9 cellular contexts compared by ENCODE assay signal in genomic region chr1:98053471-98054366, GRCh38.
DNase-seq lines count a peak whose midpoint lies in the region; ATAC-seq and TF ChIP-seq lines count a peak whose summit lies in the region.
"Had no signal": no experiment of that assay in that cellular context is flagged by ENCODE, and none has a peak within 500 bp of the region (broad histone marks: within the 10 kb centered on the region; RNA-seq: fewer than 3 reads in every experiment).

No MANE protein-coding gene starts in this region.

- DNase-seq in CD4-positive, alpha-beta T cell = peak in 9 of 10 experiments; percentile 23 to 60 (median 30)
- DNase-seq in GM19240 (ENCODE audit: insufficient read length, low spot score) = peak; percentile 26
- DNase-seq in NT2/D1 (ENCODE audit: low read depth, low spot score) = peak; percentile 79
- DNase-seq in activated naive CD4-positive, alpha-beta T cell treated with anti-CD3 and anti-CD28 coated beads for 36 hours = peak; percentile 50
- peak; percentile 66 for DNase-seq in globus pallidus (ENCODE audit: low spot score)
- DNase-seq in neuronal stem cell (ENCODE audit: low spot score) = peak; percentile 74
- peak; percentile 85 for DNase-seq in upper lobe of right lung

- H2BK120ac ChIP-seq in neuronal stem cell (ENCODE audit: low read depth, low read length) = peak overlapping the region; percentile 77

- H3K4me3 ChIP-seq in NT2/D1 (ENCODE audit: insufficient read length, low read depth) (peak overlapping the region; percentile 68), neuronal stem cell (ENCODE audit: low read length in 2 of 2) (peak overlapping the region; percentile 53 to 79), upper lobe of right lung (peak overlapping the region; percentile 52)

- H2BK12ac ChIP-seq in neuronal stem cell (ENCODE audit: low read length) = peak overlapping the region; percentile 75

- peaks cover 72% of the 10 kb centered on the region for H3K27me3 ChIP-seq in CD4-positive, alpha-beta T cell (ENCODE audit: control insufficient read depth, insufficient read depth, low read length)
- peaks cover 17% of the 10 kb centered on the region for H3K27me3 ChIP-seq in NT2/D1 (ENCODE audit: insufficient read depth, insufficient read length)
- peaks cover 0 to 12% (median 6%) of the 10 kb centered on the region in 3 experiments for H3K27me3 ChIP-seq in neuronal stem cell (ENCODE audit: control insufficient read depth in 3 of 3, insufficient read depth in 3 of 3, low read depth in 1 of 3, low read length in 3 of 3)
- H3K27me3 ChIP-seq in upper lobe of right lung = peaks cover 29% of the 10 kb centered on the region

- H3K23ac ChIP-seq in neuronal stem cell (ENCODE audit: low read depth, low read length, poor library complexity) = peak overlapping the region; percentile 34

- POLR2A ChIA-PET in CD4-positive, alpha-beta T cell (lab: Charles Lee) = interaction anchor here (0.6 kb wide), 1 partner anchor 1089 kb away, joined by 3 read pairs; no protein-coding TSS in a partner anchor

- peak overlapping the region; percentile 96 for H3K18ac ChIP-seq in neuronal stem cell (ENCODE audit: low read length)

- peak; percentile 88 for ATAC-seq in CD4-positive, alpha-beta T cell (ENCODE audit: poor library complexity)
- ATAC-seq in HG03342 (IDR thresholded peaks at IDR 0.05; ENCODE audit: unreplicated experiment) (peak; percentile 94), upper lobe of right lung (peak; percentile 99)

- no CpG with 5 or more reads among the region's 81 CpGs for WGBS in neuronal stem cell (ENCODE audit: extremely low coverage in 2 of 2, insufficient read length in 2 of 2, insufficient replicate concordance in 1 of 2), 2 donors

- H3K4me2 ChIP-seq in neuronal stem cell (ENCODE audit: insufficient read depth, low read length, poor library complexity, severe bottlenecking) = peak overlapping the region; percentile 88

- intact Hi-C loops in CD4-positive, alpha-beta T cell (cut with DNase I, micrococcal nuclease) = loop anchor here (1.0 to 10.0 kb wide), 4 partner anchors 386 to 1086 kb away; no protein-coding TSS in a partner anchor
- intact Hi-C loops in activated naive CD4-positive, alpha-beta T cell treated with anti-CD3 and anti-CD28 coated beads for 36 hours (cut with micrococcal nuclease) = loop anchor here (2.0 to 5.0 kb wide), 4 partner anchors 261 to 1654 kb away; no protein-coding TSS in a partner anchor
- intact Hi-C loops in upper lobe of right lung (cut with DNase I) = no loop called here

- H3K36me3 ChIP-seq in NT2/D1 (ENCODE audit: insufficient read depth, insufficient read length, low read length) (no peaks in the 10 kb centered on the region), neuronal stem cell (replicated peaks in 1 of 2; ENCODE audit: control insufficient read depth in 2 of 2, insufficient read depth in 2 of 2, low read length in 2 of 2) (no peaks in the 10 kb centered on the region), upper lobe of right lung (no peaks in the 10 kb centered on the region)

- peak overlapping the region; percentile 10 for H3K4ac ChIP-seq in neuronal stem cell (ENCODE audit: low read length)

- H3K9ac ChIP-seq in NT2/D1 (ENCODE audit: insufficient read length, low read depth) (peak overlapping the region; percentile 92), neuronal stem cell (ENCODE audit: low read depth, low read length, poor library complexity) (peak overlapping the region; percentile 91)

- peaks cover 95% of the 10 kb centered on the region for H3K27me3 Mint-ChIP-seq in CD4-positive, alpha-beta T cell
- H3K27me3 Mint-ChIP-seq in activated naive CD4-positive, alpha-beta T cell treated with anti-CD3 and anti-CD28 coated beads for 36 hours (ENCODE audit: low read depth) = peaks cover 54% of the 10 kb centered on the region

- H3K4me1 ChIP-seq in NT2/D1 (ENCODE audit: insufficient read depth, insufficient read length) = no peaks in the 10 kb centered on the region
- peaks cover 2 to 4% of the 10 kb centered on the region in 2 donors for H3K4me1 ChIP-seq in neuronal stem cell (ENCODE audit: control insufficient read depth in 2 of 2, insufficient read depth in 1 of 2, low read depth in 1 of 2, low read length in 2 of 2)
- H3K4me1 ChIP-seq in upper lobe of right lung = peaks cover 12% of the 10 kb centered on the region

- H2AFZ ChIP-seq in neuronal stem cell (ENCODE audit: low read length) = peak overlapping the region; percentile 94

- H3K9me3 ChIP-seq in CD4-positive, alpha-beta T cell (ENCODE audit: control insufficient read depth, low read length) = no peaks in the 10 kb centered on the region
- H3K9me3 ChIP-seq in NT2/D1 (ENCODE audit: insufficient read depth, low read length) (no peaks in the 10 kb centered on the region), neuronal stem cell (replicated peaks in 1 of 2; ENCODE audit: control insufficient read depth in 2 of 2, insufficient read depth in 1 of 2, low read depth in 1 of 2, low read length in 2 of 2) (no peaks in the 10 kb centered on the region), upper lobe of right lung (no peaks in the 10 kb centered on the region)

- H2AK5ac ChIP-seq in neuronal stem cell (ENCODE audit: low read depth, low read length) = no peak overlapping the region

- H3K4me3 Mint-ChIP-seq in CD4-positive, alpha-beta T cell = peak overlapping the region; percentile 67
- peak overlapping the region; percentile 62 for H3K4me3 Mint-ChIP-seq in activated naive CD4-positive, alpha-beta T cell treated with anti-CD3 and anti-CD28 coated beads for 36 hours

- H2BK15ac ChIP-seq in neuronal stem cell (ENCODE audit: low read length) = no peak overlapping the region

- H3K27ac ChIP-seq in CD4-positive, alpha-beta T cell (ENCODE audit: low read depth, low read length) = no peak overlapping the region
- H3K27ac ChIP-seq in neuronal stem cell (replicated peaks; ENCODE audit: low read length) (no peak overlapping the region), upper lobe of right lung (no peak overlapping the region)
- H3K27ac ChIP-seq: VCaP had no signal

- CTCF ChIA-PET in CD4-positive, alpha-beta T cell (lab: Charles Lee) = interaction anchor here (1.5 kb wide), 1 partner anchor 18 kb away, joined by 3 read pairs; no protein-coding TSS in a partner anchor
- CTCF ChIA-PET in activated naive CD4-positive, alpha-beta T cell treated with anti-CD3 and anti-CD28 coated beads for 36 hours (lab: Charles Lee) = interaction anchor here (0.8 to 1.6 kb wide), 9 partner anchors 10 to 1094 kb away, joined by 3 to 5 read pairs (median 3); no protein-coding TSS in a partner anchor

- H2BK5ac ChIP-seq in neuronal stem cell (ENCODE audit: low read length) = peak overlapping the region; percentile 54

- no peaks in the 10 kb centered on the region for H3K9me3 Mint-ChIP-seq in CD4-positive, alpha-beta T cell
- no peaks in the 10 kb centered on the region for H3K9me3 Mint-ChIP-seq in activated naive CD4-positive, alpha-beta T cell treated with anti-CD3 and anti-CD28 coated beads for 36 hours

- TF ChIP-seq CTCF in CD4-positive, alpha-beta T cell (IDR thresholded peaks at IDR 0.05) = peak; percentile 85
- peak; percentile 95 for TF ChIP-seq CTCF in upper lobe of right lung (IDR thresholded peaks at IDR 0.05)

- H3K4me1 Mint-ChIP-seq in CD4-positive, alpha-beta T cell (ENCODE audit: low read depth) = peaks cover 31% of the 10 kb centered on the region
- peaks cover 19% of the 10 kb centered on the region for H3K4me1 Mint-ChIP-seq in activated naive CD4-positive, alpha-beta T cell treated with anti-CD3 and anti-CD28 coated beads for 36 hours (ENCODE audit: low read depth)

- H3K36me3 Mint-ChIP-seq in CD4-positive, alpha-beta T cell (ENCODE audit: low read depth) = no peaks in the 10 kb centered on the region
- H3K36me3 Mint-ChIP-seq in activated naive CD4-positive, alpha-beta T cell treated with anti-CD3 and anti-CD28 coated beads for 36 hours (ENCODE audit: low read depth) = no peaks in the 10 kb centered on the region

- H4K91ac ChIP-seq in neuronal stem cell (ENCODE audit: low read depth, low read length, poor library complexity) = no peak overlapping the region

- H4K8ac ChIP-seq in neuronal stem cell (ENCODE audit: low read depth, low read length) = no peak overlapping the region

- H3K27ac Mint-ChIP-seq in CD4-positive, alpha-beta T cell = no peak overlapping the region
- H3K27ac Mint-ChIP-seq in activated naive CD4-positive, alpha-beta T cell treated with anti-CD3 and anti-CD28 coated beads for 36 hours = no peak overlapping the region

- H3K79me1 ChIP-seq in neuronal stem cell (ENCODE audit: low read depth, low read length) = no peaks in the 10 kb centered on the region

- peak overlapping the region; percentile 25 for H3K14ac ChIP-seq in neuronal stem cell (ENCODE audit: low read length)

Comparison
In these comparisons a context has a peak if more than half of its experiments do, and no peak if none do; other contexts are left out.
1. DNase-seq: peak in every context shown above with its lines; median percentile 85 in upper lobe of right lung; 79 in NT2/D1; 74 in neuronal stem cell; 66 in globus pallidus; 50 in activated naive CD4-positive, alpha-beta T cell treated with anti-CD3 and anti-CD28 coated beads for 36 hours; 30 in CD4-positive, alpha-beta T cell; 26 in GM19240.